Comparison of ENCODE assay signal across 1 cellular context in the genomic region with DNA sequence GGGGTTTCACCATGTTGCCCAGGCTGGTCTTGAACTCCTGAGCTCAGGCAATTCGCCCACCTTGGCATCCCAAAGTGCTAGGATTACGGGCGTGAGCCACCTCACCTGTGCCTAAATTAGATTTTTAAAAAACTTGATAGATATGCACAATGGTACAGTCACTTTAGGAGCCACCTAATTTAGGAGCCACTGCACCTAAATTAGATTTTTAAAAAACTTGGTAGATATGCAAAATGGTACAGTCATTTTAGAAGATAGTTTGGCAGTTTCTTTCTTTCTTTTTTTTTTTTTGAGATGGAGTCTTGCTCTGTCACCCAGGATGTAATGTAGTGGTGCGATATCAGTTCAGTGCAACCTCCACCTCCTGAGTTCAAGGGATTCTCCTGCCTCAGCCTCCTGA.
TF ChIP-seq lines count a peak whose summit lies in the region.

No MANE protein-coding gene starts in this region.

TF ChIP-seq in GM12878, 131 proteins besides CTCF, POLR2A, EP300 and RAD21 (continued from another document):
- TF ChIP-seq, protein P1, sequence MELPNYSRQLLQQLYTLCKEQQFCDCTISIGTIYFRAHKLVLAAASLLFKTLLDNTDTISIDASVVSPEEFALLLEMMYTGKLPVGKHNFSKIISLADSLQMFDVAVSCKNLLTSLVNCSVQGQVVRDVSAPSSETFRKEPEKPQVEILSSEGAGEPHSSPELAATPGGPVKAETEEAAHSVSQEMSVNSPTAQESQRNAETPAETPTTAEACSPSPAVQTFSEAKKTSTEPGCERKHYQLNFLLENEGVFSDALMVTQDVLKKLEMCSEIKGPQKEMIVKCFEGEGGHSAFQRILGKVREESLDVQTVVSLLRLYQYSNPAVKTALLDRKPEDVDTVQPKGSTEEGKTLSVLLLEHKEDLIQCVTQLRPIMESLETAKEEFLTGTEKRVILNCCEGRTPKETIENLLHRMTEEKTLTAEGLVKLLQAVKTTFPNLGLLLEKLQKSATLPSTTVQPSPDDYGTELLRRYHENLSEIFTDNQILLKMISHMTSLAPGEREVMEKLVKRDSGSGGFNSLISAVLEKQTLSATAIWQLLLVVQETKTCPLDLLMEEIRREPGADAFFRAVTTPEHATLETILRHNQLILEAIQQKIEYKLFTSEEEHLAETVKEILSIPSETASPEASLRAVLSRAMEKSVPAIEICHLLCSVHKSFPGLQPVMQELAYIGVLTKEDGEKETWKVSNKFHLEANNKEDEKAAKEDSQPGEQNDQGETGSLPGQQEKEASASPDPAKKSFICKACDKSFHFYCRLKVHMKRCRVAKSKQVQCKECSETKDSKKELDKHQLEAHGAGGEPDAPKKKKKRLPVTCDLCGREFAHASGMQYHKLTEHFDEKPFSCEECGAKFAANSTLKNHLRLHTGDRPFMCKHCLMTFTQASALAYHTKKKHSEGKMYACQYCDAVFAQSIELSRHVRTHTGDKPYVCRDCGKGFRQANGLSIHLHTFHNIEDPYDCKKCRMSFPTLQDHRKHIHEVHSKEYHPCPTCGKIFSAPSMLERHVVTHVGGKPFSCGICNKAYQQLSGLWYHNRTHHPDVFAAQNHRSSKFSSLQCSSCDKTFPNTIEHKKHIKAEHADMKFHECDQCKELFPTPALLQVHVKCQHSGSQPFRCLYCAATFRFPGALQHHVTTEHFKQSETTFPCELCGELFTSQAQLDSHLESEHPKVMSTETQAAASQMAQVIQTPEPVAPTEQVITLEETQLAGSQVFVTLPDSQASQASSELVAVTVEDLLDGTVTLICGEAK (IDR thresholded peaks at IDR 0.05; ENCODE audit: borderline replicate concordance): no peak
